In genomic region chr1:211420389-211420788, GRCh38 we compare ENCODE assay signal across 11 cellular contexts.
DNase-seq lines count a peak whose midpoint lies in the region; ATAC-seq and TF ChIP-seq lines count a peak whose summit lies in the region.
"Had no signal": no experiment of that assay in that cellular context is flagged by ENCODE, and none has a peak within 500 bp of the region (broad histone marks: within the 10 kb centered on the region; RNA-seq: fewer than 3 reads in every experiment).

No MANE protein-coding gene starts in this region.

- H3K27ac Mint-ChIP-seq in GM23338 = peak overlapping the region; percentile 46; the same call in 1 of the 2 replicates
- H3K27ac Mint-ChIP-seq: activated naive CD8-positive, alpha-beta T cell had no signal

- H3K36me3 ChIP-seq in GM23338 (ENCODE audit: insufficient read depth) = no peaks in the 10 kb centered on the region; the same call in 1 of the 2 replicates
- no peaks in the 10 kb centered on the region for H3K36me3 ChIP-seq in SK-N-SH (replicated peaks in 1 of 2; ENCODE audit: control insufficient read depth in 1 of 2, insufficient read depth in 2 of 2, low read length in 1 of 2)
- H3K36me3 ChIP-seq: vagina had no signal

- H3K27me3 ChIP-seq in GM23338 (ENCODE audit: insufficient read depth) = peaks cover 8% of the 10 kb centered on the region; the same call in 1 of the 2 replicates
- no peaks in the 10 kb centered on the region for H3K27me3 ChIP-seq in SK-N-SH (ENCODE audit: insufficient read depth)
- H3K27me3 ChIP-seq: vagina had no signal

- H3K4me3 ChIP-seq in GM23338 = no peak overlapping the region
- no peak overlapping the region for H3K4me3 ChIP-seq in SK-N-SH (ENCODE audit: low read depth in 2 of 2, low read length in 1 of 2)
- H3K4me3 ChIP-seq: vagina had no signal

- WGBS in SK-N-SH (ENCODE audit: low lambda C conversion rate) = 69% methylated on average over 2 of the region's 2 CpGs

- TF ChIP-seq EP300 in SK-N-SH (IDR thresholded peaks at IDR 0.05; ENCODE audit: borderline replicate concordance in 1 of 2, low read depth in 1 of 2, low read length in 1 of 2) = no peak

- TF ChIP-seq CTCF in GM23338 (conservative IDR thresholded peaks at IDR 0.05; ENCODE audit: low read depth in 2 of 2) = no peak
- TF ChIP-seq CTCF in SK-N-SH (IDR thresholded peaks at IDR 0.05) = no peak

- peaks cover 8% of the 10 kb centered on the region for H3K27me3 Mint-ChIP-seq in GM23338 (ENCODE audit: insufficient read depth, low read depth, poor library complexity)
- H3K27me3 Mint-ChIP-seq: activated naive CD8-positive, alpha-beta T cell had no signal

- H3K4me2 ChIP-seq in GM23338 (no peak overlapping the region), SK-N-SH (0 out of 2 replicates have a peak overlapping the region, but pooled peaks have one; percentile 2)

- H3K4me1 Mint-ChIP-seq in GM23338 = peaks cover 25% of the 10 kb centered on the region

- H3K4me1 ChIP-seq in GM23338 (ENCODE audit: insufficient read depth) (peaks cover 13% of the 10 kb centered on the region), SK-N-SH (ENCODE audit: control insufficient read depth in 1 of 2, insufficient read depth in 2 of 2, low read depth in 1 of 2, low read length in 1 of 2) (peaks cover 0 to 8% of the 10 kb centered on the region in 2 experiments; a peak in 2 of 4 replicates)
- H3K4me1 ChIP-seq: vagina had no signal

- no peak for TF ChIP-seq RAD21 in SK-N-SH (IDR thresholded peaks at IDR 0.05; ENCODE audit: low read length)

- peaks cover 18% of the 10 kb centered on the region for H3K36me3 Mint-ChIP-seq in GM23338 (ENCODE audit: low read depth)

- H3K4me3 Mint-ChIP-seq in GM23338 = peak overlapping the region; percentile 10; the same call in 1 of the 3 replicates
- H3K4me3 Mint-ChIP-seq: activated naive CD8-positive, alpha-beta T cell had no signal

- H3F3A ChIP-seq in GM23338 (replicated peaks; ENCODE audit: low read depth) (no peaks in the 10 kb centered on the region), SK-N-SH (replicated peaks; ENCODE audit: insufficient read depth) (no peaks in the 10 kb centered on the region)

- no peaks in the 10 kb centered on the region for H3K9me3 ChIP-seq in SK-N-SH
- H3K9me3 ChIP-seq: vagina had no signal

- H4K20me1 ChIP-seq in GM23338 (replicated peaks; ENCODE audit: insufficient read depth) (no peaks in the 10 kb centered on the region), SK-N-SH (ENCODE audit: insufficient read depth) (no peaks in the 10 kb centered on the region)

- no peak overlapping the region for H3K9ac ChIP-seq in SK-N-SH

- POLR2A ChIA-PET in SK-N-SH (lab: Yijun Ruan, JAX) = no interaction called here

- H3K79me2 ChIP-seq in GM23338 (replicated peaks; ENCODE audit: insufficient read depth) = no peaks in the 10 kb centered on the region
- no peaks in the 10 kb centered on the region for H3K79me2 ChIP-seq in SK-N-SH (ENCODE audit: insufficient read depth)

- no peak for ATAC-seq in GM23338
- no peak for ATAC-seq in HG03135 (IDR thresholded peaks at IDR 0.05; ENCODE audit: unreplicated experiment)

- H2AFZ ChIP-seq in GM23338 (no peak overlapping the region), SK-N-SH (ENCODE audit: low read depth) (no peak overlapping the region)

- H3K9me2 ChIP-seq in GM23338 (ENCODE audit: insufficient read depth) (no peaks in the 10 kb centered on the region), SK-N-SH (no peaks in the 10 kb centered on the region)

- H3K9me3 Mint-ChIP-seq in GM23338 = peaks cover 6% of the 10 kb centered on the region; the same call in 2 of the 3 replicates

- CTCF ChIA-PET in SK-N-SH (lab: Yijun Ruan, JAX) = interaction anchor here (1.2 to 1.7 kb wide), 2 partner anchors 50 to 94 kb away, joined by 3 to 5 read pairs; no protein-coding TSS in a partner anchor

- no peak overlapping the region for H3K27ac ChIP-seq in GM23338 (ENCODE audit: low read depth)
- H3K27ac ChIP-seq in SK-N-SH (ENCODE audit: low read depth in 2 of 2, low read length in 1 of 2) = no peak overlapping the region; a peak in 2 of 4 replicates
- H3K27ac ChIP-seq: vagina had no signal

- DNase-seq in COLO668 (lab: John Stamatoyannopoulos, UW; ENCODE audit: unreplicated experiment) (peak; percentile 15), GM23338 (ENCODE audit: low spot score) (no peak), SK-N-SH (no peak), fibroblast of gingiva (ENCODE audit: low read depth) (peak; percentile 33), 8988T (no peak), NCI-H1436 treated with DMSO at 0.1 percent for 48 hours (lab: John Stamatoyannopoulos, UW) (no peak), HUDEP-2 (lab: John Stamatoyannopoulos, UW; ENCODE audit: unreplicated experiment in 76 of 76) (no peak)
- DNase-seq: head of caudate nucleus had no signal

TF ChIP-seq in GM23338, 12 proteins besides CTCF, POLR2A, EP300 and RAD21 (continues in another document):
- TF ChIP-seq, protein P1, sequence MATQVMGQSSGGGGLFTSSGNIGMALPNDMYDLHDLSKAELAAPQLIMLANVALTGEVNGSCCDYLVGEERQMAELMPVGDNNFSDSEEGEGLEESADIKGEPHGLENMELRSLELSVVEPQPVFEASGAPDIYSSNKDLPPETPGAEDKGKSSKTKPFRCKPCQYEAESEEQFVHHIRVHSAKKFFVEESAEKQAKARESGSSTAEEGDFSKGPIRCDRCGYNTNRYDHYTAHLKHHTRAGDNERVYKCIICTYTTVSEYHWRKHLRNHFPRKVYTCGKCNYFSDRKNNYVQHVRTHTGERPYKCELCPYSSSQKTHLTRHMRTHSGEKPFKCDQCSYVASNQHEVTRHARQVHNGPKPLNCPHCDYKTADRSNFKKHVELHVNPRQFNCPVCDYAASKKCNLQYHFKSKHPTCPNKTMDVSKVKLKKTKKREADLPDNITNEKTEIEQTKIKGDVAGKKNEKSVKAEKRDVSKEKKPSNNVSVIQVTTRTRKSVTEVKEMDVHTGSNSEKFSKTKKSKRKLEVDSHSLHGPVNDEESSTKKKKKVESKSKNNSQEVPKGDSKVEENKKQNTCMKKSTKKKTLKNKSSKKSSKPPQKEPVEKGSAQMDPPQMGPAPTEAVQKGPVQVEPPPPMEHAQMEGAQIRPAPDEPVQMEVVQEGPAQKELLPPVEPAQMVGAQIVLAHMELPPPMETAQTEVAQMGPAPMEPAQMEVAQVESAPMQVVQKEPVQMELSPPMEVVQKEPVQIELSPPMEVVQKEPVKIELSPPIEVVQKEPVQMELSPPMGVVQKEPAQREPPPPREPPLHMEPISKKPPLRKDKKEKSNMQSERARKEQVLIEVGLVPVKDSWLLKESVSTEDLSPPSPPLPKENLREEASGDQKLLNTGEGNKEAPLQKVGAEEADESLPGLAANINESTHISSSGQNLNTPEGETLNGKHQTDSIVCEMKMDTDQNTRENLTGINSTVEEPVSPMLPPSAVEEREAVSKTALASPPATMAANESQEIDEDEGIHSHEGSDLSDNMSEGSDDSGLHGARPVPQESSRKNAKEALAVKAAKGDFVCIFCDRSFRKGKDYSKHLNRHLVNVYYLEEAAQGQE (IDR thresholded peaks at IDR 0.05; ENCODE audit: unreplicated experiment) = no peak
- TF ChIP-seq NANOG (IDR thresholded peaks at IDR 0.05; ENCODE audit: borderline replicate concordance) (no peak), ZNF114 (CRISPR knock-in tag; IDR thresholded peaks at IDR 0.05) (no peak)

TF ChIP-seq in SK-N-SH, 30 proteins besides CTCF, POLR2A, EP300 and RAD21:
- TF ChIP-seq GABPA (IDR thresholded peaks at IDR 0.05; ENCODE audit: low read depth) (no peak), SMC3 (IDR thresholded peaks at IDR 0.05; ENCODE audit: low read depth, low read length) (no peak), MEF2A (IDR thresholded peaks at IDR 0.05; ENCODE audit: borderline replicate concordance, low read depth) (no peak), RFX5 (IDR thresholded peaks at IDR 0.05; ENCODE audit: low read length) (no peak), JUND (IDR thresholded peaks at IDR 0.05) (no peak), CHD2 (IDR thresholded peaks at IDR 0.05; ENCODE audit: low read length, partially characterized antibody) (no peak), YY1 (IDR thresholded peaks at IDR 0.05; ENCODE audit: low read depth) (no peak), MXI1 (IDR thresholded peaks at IDR 0.05; ENCODE audit: low read depth, low read length) (no peak), POLR2AphosphoS5 (IDR thresholded peaks at IDR 0.05; ENCODE audit: low read depth, low read length) (no peak)
- TF ChIP-seq, protein P1 (IDR thresholded peaks at IDR 0.05; ENCODE audit: low read depth, low read length) = no peak

Comparison
In these comparisons a context has a peak if more than half of its experiments do, and no peak if none do; other contexts are left out.
1. DNase-seq: peak in COLO668 (single experiment) and fibroblast of gingiva (single experiment); none in GM23338 (single experiment), SK-N-SH (single experiment), 8988T (single experiment), NCI-H1436 treated with DMSO at 0.1 percent for 48 hours (single experiment) and HUDEP-2 (0 of 76).